Comparison of ENCODE assay signal across 14 cellular contexts in genomic region chr19:16421982-16422381, GRCh38. TPM values are rescaled to one million over a fixed set of nuclear protein-coding genes. Genes with fewer than 3 reads are reported as not detected.
DNase-seq lines count a peak whose midpoint lies in the region; ATAC-seq, FAIRE-seq and TF ChIP-seq lines count a peak whose summit lies in the region.
"Had no signal": no experiment of that assay in that cellular context is flagged by ENCODE, and none has a peak within 500 bp of the region (broad histone marks: within the 10 kb centered on the region; RNA-seq: fewer than 3 reads in every experiment).

No MANE protein-coding gene starts in this region.

- H3K36me3 ChIP-seq in HepG2 (replicated peaks in 1 of 2; ENCODE audit: control insufficient read depth in 1 of 2, insufficient read depth in 2 of 2, low read length in 2 of 2) = peaks cover 29 to 61% of the 10 kb centered on the region in 2 experiments; a peak in 4 of 5 replicates
- H3K36me3 ChIP-seq in right lobe of liver = peaks cover 0 to 49% (median 25%) of the 10 kb centered on the region in 4 donors
- peaks cover 4% of the 10 kb centered on the region for H3K36me3 ChIP-seq in Caco-2 (ENCODE audit: control insufficient read depth, insufficient read depth, low read length)

- peaks cover 85% of the 10 kb centered on the region for H3K36me3 Mint-ChIP-seq in activated B cell treated with CpG ODN at 0.5 μM for 24 hours (ENCODE audit: low read depth)
- H3K36me3 Mint-ChIP-seq in nephron progenitor cell (ENCODE audit: low read depth) = peaks cover 55% of the 10 kb centered on the region
- peaks cover 52 to 76% of the 10 kb centered on the region in 2 donors for H3K36me3 Mint-ChIP-seq in stimulated activated naive B cell treated with anti-CD40 and anti-IgM and Interleukin-4, amounts not matched to agents 10 μg/mL and 1 μg/mL and 100 μg/mL, for 72 hours
- H3K36me3 Mint-ChIP-seq in Caco-2 (ENCODE audit: insufficient read depth, unreplicated experiment) = peaks cover 35% of the 10 kb centered on the region

- 92% methylated on average over 8 of the region's 14 CpGs for WGBS in HepG2 (ENCODE audit: low lambda C conversion rate)
- WGBS in right lobe of liver (ENCODE audit: insufficient coverage, low coverage, low lambda C conversion rate, missing lambda C conversion rate) = 90% methylated on average over 6 of the region's 14 CpGs

- H3K27me3 ChIP-seq in HepG2 (ENCODE audit: control insufficient read depth in 1 of 2, insufficient read depth in 2 of 2, low read length in 2 of 2) = no peaks in the 10 kb centered on the region
- H3K27me3 ChIP-seq in right lobe of liver = no peaks in the 10 kb centered on the region
- no peaks in the 10 kb centered on the region for H3K27me3 ChIP-seq in Caco-2 (replicated peaks; ENCODE audit: control insufficient read depth, insufficient read depth, low read length)

- TF ChIP-seq EP300 in HepG2 (IDR thresholded peaks at IDR 0.05; ENCODE audit: low read depth in 2 of 2, low read length in 2 of 2) (no peak), HepG2 (CRISPR knock-in tag; IDR thresholded peaks at IDR 0.05; ENCODE audit: borderline replicate concordance) (no peak)

- no peak for TF ChIP-seq POLR2A in HepG2 (IDR thresholded peaks at IDR 0.05; ENCODE audit: insufficient read depth in 1 of 2, low read depth in 2 of 2, low read length in 2 of 2)
- TF ChIP-seq POLR2A in right lobe of liver (IDR thresholded peaks at IDR 0.05) = no peak

- DNase-seq in HepG2 (ENCODE audit: low spot score) (no peak), right lobe of liver (no peak), activated B cell treated with CpG ODN at 0.5 μM for 24 hours (no peak), nephron progenitor cell (no peak), DMS79 (lab: John Stamatoyannopoulos, UW) (no peak), Caco-2 (no peak)
- DNase-seq in stimulated activated naive B cell treated with anti-CD40 and anti-IgM and Interleukin-4, amounts not matched to agents 10 μg/mL and 1 μg/mL and 100 μg/mL, for 72 hours = no peak
- DNase-seq: CD8-positive, alpha-beta memory T cell; DMS 273 treated with DMSO at 0.1 percent for 48 hours; H7 had no signal

- FAIRE-seq in HepG2 (lab: Jason Lieb, UNC) = no peak
- FAIRE-seq: A549, GM12878 had no signal

- BruUV-seq in HepG2 (replicated peaks; lab: Mats Ljungman, UMichigan) (no TSS peak), Caco-2 (replicated peaks; lab: Mats Ljungman, UMichigan) (no TSS peak)

- H3K4me1 Mint-ChIP-seq in activated B cell treated with CpG ODN at 0.5 μM for 24 hours (peaks cover 19% of the 10 kb centered on the region), nephron progenitor cell (peaks cover 19% of the 10 kb centered on the region), Caco-2 (ENCODE audit: low read depth, unreplicated experiment) (no peaks in the 10 kb centered on the region)
- peaks cover 16 to 31% of the 10 kb centered on the region in 2 donors for H3K4me1 Mint-ChIP-seq in stimulated activated naive B cell treated with anti-CD40 and anti-IgM and Interleukin-4, amounts not matched to agents 10 μg/mL and 1 μg/mL and 100 μg/mL, for 72 hours

- H3K9me3 ChIP-seq in HepG2 (ENCODE audit: low read length) (no peaks in the 10 kb centered on the region), right lobe of liver (no peaks in the 10 kb centered on the region), Caco-2 (no peaks in the 10 kb centered on the region)
- H3K9me3 ChIP-seq: A549 had no signal

- H4K20me1 ChIP-seq in HepG2 (ENCODE audit: insufficient read depth, low read length) = no peaks in the 10 kb centered on the region

- H3K4me3 ChIP-seq in HepG2 (replicated peaks in 1 of 3; ENCODE audit: insufficient read depth in 1 of 3, low read depth in 2 of 3, low read length in 3 of 3) (no peak overlapping the region), right lobe of liver (no peak overlapping the region), Caco-2 (ENCODE audit: low read depth, low read length) (no peak overlapping the region)
- H3K4me3 ChIP-seq: A549, GM12878, GM23338 had no signal

- no peak overlapping the region for H3K9ac ChIP-seq in HepG2 (ENCODE audit: insufficient read depth, low read depth, low read length)

- no peaks in the 10 kb centered on the region for H3K79me2 ChIP-seq in HepG2 (ENCODE audit: insufficient read depth, low read length)

- H3K9me3 Mint-ChIP-seq in activated B cell treated with CpG ODN at 0.5 μM for 24 hours (no peaks in the 10 kb centered on the region), nephron progenitor cell (no peaks in the 10 kb centered on the region), Caco-2 (ENCODE audit: unreplicated experiment) (no peaks in the 10 kb centered on the region)
- no peaks in the 10 kb centered on the region for H3K9me3 Mint-ChIP-seq in stimulated activated naive B cell treated with anti-CD40 and anti-IgM and Interleukin-4, amounts not matched to agents 10 μg/mL and 1 μg/mL and 100 μg/mL, for 72 hours
- H3K9me3 Mint-ChIP-seq: CD8-positive, alpha-beta memory T cell; GM23338 had no signal

- ATAC-seq in HepG2 (no peak), right lobe of liver (no peak), activated B cell treated with CpG ODN at 0.5 μM for 24 hours (ENCODE audit: low read depth) (no peak), HG02981 (IDR thresholded peaks at IDR 0.05; ENCODE audit: unreplicated experiment) (no peak)
- ATAC-seq in stimulated activated naive B cell treated with anti-CD40 and anti-IgM and Interleukin-4, amounts not matched to agents 10 μg/mL and 1 μg/mL and 100 μg/mL, for 72 hours (replicated peaks) = no peak
- ATAC-seq: A549, GM12878, GM23338 had no signal

- H2AFZ ChIP-seq in HepG2 (ENCODE audit: low read length) = no peak overlapping the region
- H2AFZ ChIP-seq: GM23338 had no signal

- H3K27ac ChIP-seq in HepG2 (ENCODE audit: extremely low read length, insufficient read depth, low read length) = no peak overlapping the region
- H3K27ac ChIP-seq in right lobe of liver = no peak overlapping the region
- H3K27ac ChIP-seq: A549 had no signal

- intact Hi-C loops in HepG2 (cut with micrococcal nuclease; ENCODE audit: unreplicated experiment) (no loop called here), right lobe of liver (cut with DNase I) (no loop called here), activated B cell treated with CpG ODN at 0.5 μM for 24 hours (cut with micrococcal nuclease) (no loop called here), Caco-2 (cut with micrococcal nuclease; ENCODE audit: unreplicated experiment) (no loop called here)

- POLR2A ChIA-PET in HepG2 (lab: Yijun Ruan, JAX) (no interaction called here), activated B cell treated with CpG ODN at 0.5 μM for 24 hours (lab: Charles Lee) (no interaction called here), Caco-2 (lab: Charles Lee) (no interaction called here)

- peak overlapping the region; percentile 46 for H3K27ac Mint-ChIP-seq in activated B cell treated with CpG ODN at 0.5 μM for 24 hours
- peak overlapping the region; percentile 93 for H3K27ac Mint-ChIP-seq in nephron progenitor cell
- peak overlapping the region; percentile 81 for H3K27ac Mint-ChIP-seq in stimulated activated naive B cell treated with anti-CD40 and anti-IgM and Interleukin-4, amounts not matched to agents 10 μg/mL and 1 μg/mL and 100 μg/mL, for 72 hours
- H3K27ac Mint-ChIP-seq in Caco-2 (ENCODE audit: unreplicated experiment) = no peak overlapping the region
- H3K27ac Mint-ChIP-seq: GM23338 had no signal

- CTCF ChIA-PET in HepG2 (lab: Yijun Ruan, JAX; ENCODE audit: low intra/inter-chr PET ratio, low total read pairs) (no interaction called here), activated B cell treated with CpG ODN at 0.5 μM for 24 hours (lab: Charles Lee) (no interaction called here), Caco-2 (lab: Charles Lee) (no interaction called here)

- H3K27me3 Mint-ChIP-seq in activated B cell treated with CpG ODN at 0.5 μM for 24 hours (no peaks in the 10 kb centered on the region), nephron progenitor cell (ENCODE audit: low read depth, poor library complexity) (no peaks in the 10 kb centered on the region), Caco-2 (ENCODE audit: insufficient read depth, unreplicated experiment) (no peaks in the 10 kb centered on the region)
- H3K27me3 Mint-ChIP-seq in stimulated activated naive B cell treated with anti-CD40 and anti-IgM and Interleukin-4, amounts not matched to agents 10 μg/mL and 1 μg/mL and 100 μg/mL, for 72 hours = no peaks in the 10 kb centered on the region

- no peak for TF ChIP-seq CTCF in HepG2 (CRISPR knock-in tag; IDR thresholded peaks at IDR 0.05)
- TF ChIP-seq CTCF in right lobe of liver (IDR thresholded peaks at IDR 0.05) = no peak
- TF ChIP-seq CTCF in activated B cell treated with CpG ODN at 0.5 μM for 24 hours (IDR thresholded peaks at IDR 0.05) = no peak
- TF ChIP-seq CTCF in nephron progenitor cell (IDR thresholded peaks at IDR 0.05) = no peak
- no peak for TF ChIP-seq CTCF in Caco-2 (IDR thresholded peaks at IDR 0.05; ENCODE audit: insufficient read depth in 1 of 2, low read depth in 1 of 2, low read length in 1 of 2, severe bottlenecking in 1 of 2, unreplicated experiment in 1 of 2)

- in situ Hi-C loops in HepG2 (cut with HindIII; ENCODE audit: extremely low pct_ligation_motif_present, low pct_unique_long_range_greater_than_20kb) = no loop called here

- H3K4me1 ChIP-seq in HepG2 (ENCODE audit: insufficient read depth, low read length) (peaks cover 36% of the 10 kb centered on the region), right lobe of liver (no peaks in the 10 kb centered on the region), Caco-2 (no peaks in the 10 kb centered on the region)
- H3K4me1 ChIP-seq: A549 had no signal

- H3K4me3 Mint-ChIP-seq in activated B cell treated with CpG ODN at 0.5 μM for 24 hours = no peak overlapping the region
- H3K4me3 Mint-ChIP-seq in nephron progenitor cell = no peak overlapping the region
- no peak overlapping the region for H3K4me3 Mint-ChIP-seq in stimulated activated naive B cell treated with anti-CD40 and anti-IgM and Interleukin-4, amounts not matched to agents 10 μg/mL and 1 μg/mL and 100 μg/mL, for 72 hours
- no peak overlapping the region for H3K4me3 Mint-ChIP-seq in Caco-2 (ENCODE audit: unreplicated experiment)
- H3K4me3 Mint-ChIP-seq: CD8-positive, alpha-beta memory T cell; GM23338 had no signal

- H3K4me2 ChIP-seq in HepG2 (ENCODE audit: low read depth, low read length) = no peak overlapping the region
- H3K4me2 ChIP-seq: A549, GM23338 had no signal

- TF ChIP-seq RAD21 in HepG2 (CRISPR knock-in tag; IDR thresholded peaks at IDR 0.05) = no peak

RNA-seq across cellular contexts. Expression of gene EPS15L1, which starts 49.8 kb away (rescaled TPM):
- total RNA-seq in HepG2 (2016; rRNA removed; fragmentation: Illumina TruSeq; extraction: Trizol) = 7.0 and 8.6 TPM in 2 replicates
- total RNA-seq in HepG2 (2016; cell fraction: cytosol; rRNA removed; fragmentation: Illumina TruSeq; extraction: Trizol; ENCODE audit: low read depth) = 3.7 and 4.1 TPM in 2 replicates
- 8.4 and 8.7 TPM in 2 replicates for total RNA-seq in HepG2 (2016; cell fraction: insoluble cytoplasmic fraction; rRNA removed; fragmentation: Illumina TruSeq; extraction: Trizol)
- total RNA-seq in HepG2 (2016; cell fraction: membrane; rRNA removed; fragmentation: Illumina TruSeq; extraction: Trizol) = 5.5 and 7.2 TPM in 2 replicates
- total RNA-seq in HepG2 (2016; cell fraction: nucleus; rRNA removed; fragmentation: Illumina TruSeq; extraction: Trizol) = 16.1 and 18.4 TPM in 2 replicates
- polyA plus RNA-seq in HepG2 (2011; rRNA removed) = 14.0 and 16.5 TPM in 2 replicates
- 8.2 and 8.5 TPM in 2 replicates for polyA plus RNA-seq in HepG2 (2011; cell fraction: cytosol; rRNA removed)
- 28.2 and 31.7 TPM in 2 replicates for polyA plus RNA-seq in HepG2 (2011; cell fraction: nucleus; rRNA removed)
- polyA plus RNA-seq in HepG2 (2012) = 23.7 and 24.6 TPM in 2 replicates
- 2.8 TPM in 2 replicates for polyA plus RNA-seq in HepG2 (2016; cell fraction: cytosol; fragmentation: Illumina TruSeq; extraction: Trizol; ENCODE audit: low read depth)
- polyA plus RNA-seq in HepG2 (2016; cell fraction: insoluble cytoplasmic fraction; fragmentation: Illumina TruSeq; extraction: Trizol; ENCODE audit: low read depth) = 18.3 and 21.1 TPM in 2 replicates
- 3.9 and 5.1 TPM in 2 replicates for polyA plus RNA-seq in HepG2 (2016; cell fraction: membrane; fragmentation: Illumina TruSeq; extraction: Trizol; ENCODE audit: low read depth)
- 25.3 and 31.3 TPM in 2 replicates for polyA plus RNA-seq in HepG2 (2016; cell fraction: nucleus; fragmentation: Illumina TruSeq; extraction: Trizol; ENCODE audit: insufficient read depth, low read depth)
- 22.5 and 23.7 TPM in 2 replicates for polyA minus RNA-seq in HepG2 (2011; rRNA and poly(A)+ RNA removed; ENCODE audit: low replicate concordance)
- 13.0 and 19.8 TPM in 2 replicates for polyA minus RNA-seq in HepG2 (2011; cell fraction: cytosol; rRNA and poly(A)+ RNA removed)
- polyA minus RNA-seq in HepG2 (2011; cell fraction: nucleus; rRNA and poly(A)+ RNA removed) = 31.8 and 42.8 TPM in 2 replicates
- total RNA-seq in right lobe of liver = 10 to 100 TPM in 4 of 6 experiments, 1 to 10 TPM in 2; 6.3 to 22.5 (median 13.8) TPM
- 81.0 and 86.3 TPM in 2 replicates for total RNA-seq in activated B cell treated with CpG ODN at 0.5 μM for 24 hours
- 45.0 and 52.5 TPM in 2 replicates for total RNA-seq in Caco-2 (2022)
